In genomic region chr22:39003165-39003638, GRCh38 we compare ENCODE assay signal across 8 cellular contexts. TPM values are rescaled to one million over a fixed set of nuclear protein-coding genes. Genes with fewer than 3 reads are reported as not detected.
A peak's percentile ranks its signal among the peaks of the same experiment; 100 is the strongest.
DNase-seq lines count a peak whose midpoint lies in the region; TF ChIP-seq lines count a peak whose summit lies in the region.

No MANE protein-coding gene starts in this region.

- peaks cover 8% of the 10 kb centered on the region for H3K4me1 Mint-ChIP-seq in activated T-helper 1 cell treated with anti-CD3 and anti-CD28 coated beads, Interleukin-12 subunit alpha, Interleukin-12 subunit beta, Interleukin-2, Interleukin-4 antibody, amounts not matched to agents 30 ng/mL and 10 ng/mL and 1 ng/mL, durations not matched to agents 14 hours and 24 hours and 36 hours (ENCODE audit: low read depth)

- POLR2A ChIA-PET in RWPE1 (lab: Yijun Ruan, JAX; ENCODE audit: low non-redundant PET) = interaction anchor here (0.6 kb wide), 1 partner anchor 12 kb away, joined by 3 read pairs; no protein-coding TSS in a partner anchor

- H3K9me3 ChIP-seq in testis = no peaks in the 10 kb centered on the region

- peaks cover 7% of the 10 kb centered on the region for H3K4me1 ChIP-seq in testis

- no peaks in the 10 kb centered on the region for H3K36me3 Mint-ChIP-seq in activated T-helper 1 cell treated with anti-CD3 and anti-CD28 coated beads, Interleukin-12 subunit alpha, Interleukin-12 subunit beta, Interleukin-2, Interleukin-4 antibody, amounts not matched to agents 30 ng/mL and 10 ng/mL and 1 ng/mL, durations not matched to agents 14 hours and 24 hours and 36 hours (ENCODE audit: low read depth)

- peaks cover 18% of the 10 kb centered on the region for H3K27me3 Mint-ChIP-seq in activated T-helper 1 cell treated with anti-CD3 and anti-CD28 coated beads, Interleukin-12 subunit alpha, Interleukin-12 subunit beta, Interleukin-2, Interleukin-4 antibody, amounts not matched to agents 30 ng/mL and 10 ng/mL and 1 ng/mL, durations not matched to agents 14 hours and 24 hours and 36 hours (ENCODE audit: insufficient read depth)

- DNase-seq in activated gamma-delta T cell treated with Interleukin-2 at 50 U/mL for 16 hours (peak; percentile 81), activated gamma-delta T cell (lab: John Stamatoyannopoulos, UW) (no peak), HS-5 (ENCODE audit: low read depth) (peak; percentile 73), RWPE1 (ENCODE audit: low spot score) (peak; percentile 73), fibroblast of the conjunctiva (ENCODE audit: low read depth) (peak; percentile 82), non-pigmented ciliary epithelial cell (ENCODE audit: low read depth) (peak; percentile 43), testis (peak; percentile 84)
- DNase-seq in activated T-helper 1 cell treated with anti-CD3 and anti-CD28 coated beads, Interleukin-12 subunit alpha, Interleukin-12 subunit beta, Interleukin-2, Interleukin-4 antibody, amounts not matched to agents 30 ng/mL and 10 ng/mL and 1 ng/mL, durations not matched to agents 14 hours and 24 hours and 36 hours (ENCODE audit: low spot score) = peak; percentile 68

- peak; percentile 82 for TF ChIP-seq CTCF in RWPE1 (conservative IDR thresholded peaks at IDR 0.05; ENCODE audit: low read depth)
- TF ChIP-seq CTCF in testis (IDR thresholded peaks at IDR 0.05) = peak; percentile 55 to 69 (median 68)

- no peak overlapping the region for H3K27ac Mint-ChIP-seq in activated T-helper 1 cell treated with anti-CD3 and anti-CD28 coated beads, Interleukin-12 subunit alpha, Interleukin-12 subunit beta, Interleukin-2, Interleukin-4 antibody, amounts not matched to agents 30 ng/mL and 10 ng/mL and 1 ng/mL, durations not matched to agents 14 hours and 24 hours and 36 hours

- TF ChIP-seq POLR2A in testis (IDR thresholded peaks at IDR 0.05) = no peak

- intact Hi-C loops in activated T-helper 1 cell treated with anti-CD3 and anti-CD28 coated beads, Interleukin-12 subunit alpha, Interleukin-12 subunit beta, Interleukin-2, Interleukin-4 antibody, amounts not matched to agents 30 ng/mL and 10 ng/mL and 1 ng/mL, durations not matched to agents 14 hours and 24 hours and 36 hours (cut with micrococcal nuclease) = loop anchor here (1.0 to 5.0 kb wide), 5 partner anchors 18 to 133 kb away; no protein-coding TSS in a partner anchor
- intact Hi-C loops in testis (cut with DNase I; ENCODE audit: low total_unique reads) = loop anchor here (10.0 kb wide), 2 partner anchors 122 to 138 kb away; no protein-coding TSS in a partner anchor

- H3K4me3 ChIP-seq in testis = no peak overlapping the region

- CTCF ChIA-PET in RWPE1 (lab: Yijun Ruan, JAX) = interaction anchor here (0.6 to 2.0 kb wide), 8 partner anchors 11 to 237 kb away, joined by 4 to 14 read pairs (median 7); partner anchors contain the start of gene CBX6

- H3K36me3 ChIP-seq in testis (ENCODE audit: low read depth, missing control alignments) = no peaks in the 10 kb centered on the region

- H3K9me3 Mint-ChIP-seq in activated T-helper 1 cell treated with anti-CD3 and anti-CD28 coated beads, Interleukin-12 subunit alpha, Interleukin-12 subunit beta, Interleukin-2, Interleukin-4 antibody, amounts not matched to agents 30 ng/mL and 10 ng/mL and 1 ng/mL, durations not matched to agents 14 hours and 24 hours and 36 hours = no peaks in the 10 kb centered on the region

- H3K27ac ChIP-seq in RWPE1 (peak overlapping the region; percentile 51), testis (no peak overlapping the region)

- no peak overlapping the region for H3K4me3 Mint-ChIP-seq in activated T-helper 1 cell treated with anti-CD3 and anti-CD28 coated beads, Interleukin-12 subunit alpha, Interleukin-12 subunit beta, Interleukin-2, Interleukin-4 antibody, amounts not matched to agents 30 ng/mL and 10 ng/mL and 1 ng/mL, durations not matched to agents 14 hours and 24 hours and 36 hours

- 36 to 39% methylated on average over 5 to 7 of the region's 7 CpGs for WGBS in testis, 2 donors

- no peaks in the 10 kb centered on the region for H3K27me3 ChIP-seq in testis

RNA-seq across cellular contexts. Expression of gene APOBEC3C, which starts 10.9 kb away (rescaled TPM):
- total RNA-seq in activated T-helper 1 cell treated with anti-CD3 and anti-CD28 coated beads, Interleukin-12 subunit alpha, Interleukin-12 subunit beta, Interleukin-2, Interleukin-4 antibody, amounts not matched to agents 30 ng/mL and 10 ng/mL and 1 ng/mL, durations not matched to agents 14 hours and 24 hours and 36 hours = 71.5 and 73.2 TPM in 2 replicates
- total RNA-seq in testis = 10 to 100 TPM; 58.4 to 61.3 TPM
- 76.6 TPM for polyA plus RNA-seq in testis (ENCODE audit: insufficient read depth, low read depth, low replicate concordance)

RNA-seq across cellular contexts. Expression of gene APOBEC3D, which starts 17.7 kb away (rescaled TPM):
- 23.6 and 26.9 TPM in 2 replicates for total RNA-seq in activated T-helper 1 cell treated with anti-CD3 and anti-CD28 coated beads, Interleukin-12 subunit alpha, Interleukin-12 subunit beta, Interleukin-2, Interleukin-4 antibody, amounts not matched to agents 30 ng/mL and 10 ng/mL and 1 ng/mL, durations not matched to agents 14 hours and 24 hours and 36 hours
- total RNA-seq in testis = 1 to 10 TPM; 6.2 to 6.4 TPM
- 3.7 TPM for polyA plus RNA-seq in testis (ENCODE audit: insufficient read depth, low read depth, low replicate concordance)

RNA-seq across cellular contexts. Expression of gene APOBEC3B, which starts 21.1 kb away (rescaled TPM):
- total RNA-seq in activated T-helper 1 cell treated with anti-CD3 and anti-CD28 coated beads, Interleukin-12 subunit alpha, Interleukin-12 subunit beta, Interleukin-2, Interleukin-4 antibody, amounts not matched to agents 30 ng/mL and 10 ng/mL and 1 ng/mL, durations not matched to agents 14 hours and 24 hours and 36 hours = 17.9 and 19.5 TPM in 2 replicates
- 1 to 10 TPM; 1.4 to 2.0 TPM for total RNA-seq in testis
- 0.69 TPM for polyA plus RNA-seq in testis (ENCODE audit: insufficient read depth, low read depth, low replicate concordance)

RNA-seq across cellular contexts. Expression of gene APOBEC3F, which starts 37.5 kb away (rescaled TPM):
- total RNA-seq in activated T-helper 1 cell treated with anti-CD3 and anti-CD28 coated beads, Interleukin-12 subunit alpha, Interleukin-12 subunit beta, Interleukin-2, Interleukin-4 antibody, amounts not matched to agents 30 ng/mL and 10 ng/mL and 1 ng/mL, durations not matched to agents 14 hours and 24 hours and 36 hours = 19.0 and 21.6 TPM in 2 replicates
- total RNA-seq in testis = 10 to 100 TPM; 26.8 to 30.5 TPM
- polyA plus RNA-seq in testis (ENCODE audit: insufficient read depth, low read depth, low replicate concordance) = 19.0 TPM

RNA-seq across cellular contexts. Expression of gene APOBEC3A, which starts 45.8 kb away (rescaled TPM):
- not detected in 2 replicates for total RNA-seq in activated T-helper 1 cell treated with anti-CD3 and anti-CD28 coated beads, Interleukin-12 subunit alpha, Interleukin-12 subunit beta, Interleukin-2, Interleukin-4 antibody, amounts not matched to agents 30 ng/mL and 10 ng/mL and 1 ng/mL, durations not matched to agents 14 hours and 24 hours and 36 hours
- total RNA-seq in testis = under 1 TPM in 1 of 2 donors, not detected in 1; 0.50 TPM
- polyA plus RNA-seq in testis (ENCODE audit: insufficient read depth, low read depth, low replicate concordance) = 1.1 TPM
